In genomic region chr4:80213117-80213815, GRCh38 we compare ENCODE assay signal across 20 cellular contexts. TPM values are rescaled to one million over a fixed set of nuclear protein-coding genes. Genes with fewer than 3 reads are reported as not detected.
DNase-seq lines count a peak whose midpoint lies in the region; ATAC-seq and TF ChIP-seq lines count a peak whose summit lies in the region.
"Had no signal": no experiment of that assay in that cellular context is flagged by ENCODE, and none has a peak within 500 bp of the region (broad histone marks: within the 10 kb centered on the region; RNA-seq: fewer than 3 reads in every experiment).

No MANE protein-coding gene starts in this region.

- peak; percentile 54 for DNase-seq in AG10803 (ENCODE audit: low read depth)
- peak; percentile 87 for DNase-seq in IMR-90
- peak; percentile 46 for DNase-seq in amniotic epithelial cell (ENCODE audit: low read depth)
- DNase-seq in foreskin keratinocyte = peak; percentile 72 to 81
- no peak for DNase-seq in stimulated activated naive CD8-positive, alpha-beta T cell treated with anti-CD3 and anti-CD28 coated beads, Interleukin-15, amount 100 ng/mL, for 72 hours
- DNase-seq in body of pancreas = no peak
- DNase-seq: activated T-cell treated with anti-CD3 and anti-CD28 coated beads, Interleukin-2, amount 50 U/mL, for 48 hours; dermis blood vessel endothelial cell; esophagus squamous epithelium; GF-D8; left ventricle myocardium inferior; NCI-H1417 treated with DMSO at 0.1 percent for 48 hours; NCI-H446 treated with DMSO at 0.1 percent for 48 hours; ovary; small intestine had no signal

- peak overlapping the region; percentile 55 for H2BK20ac ChIP-seq in IMR-90 (ENCODE audit: low read depth, low read length)

- no peaks in the 10 kb centered on the region for H3K4me1 Mint-ChIP-seq in stimulated activated naive CD8-positive, alpha-beta T cell treated with anti-CD3 and anti-CD28 coated beads, Interleukin-15, amount 100 ng/mL, for 72 hours
- H3K4me1 Mint-ChIP-seq: stimulated activated memory B cell treated with anti-CD40 and anti-IgM and Interleukin-4, amounts not matched to agents 10 μg/mL and 1 μg/mL and 100 μg/mL, for 72 hours had no signal

- no peak overlapping the region for H3K56ac ChIP-seq in IMR-90 (ENCODE audit: extremely low read depth, insufficient read depth, low read length)

- H3K36me3 ChIP-seq in IMR-90 (ENCODE audit: control insufficient read depth, insufficient read depth, low read length) = no peaks in the 10 kb centered on the region
- H3K36me3 ChIP-seq in body of pancreas (replicated peaks in 1 of 2; ENCODE audit: insufficient read depth in 1 of 2, low read depth in 2 of 2) = no peaks in the 10 kb centered on the region
- H3K36me3 ChIP-seq: esophagus squamous epithelium, left ventricle myocardium inferior, ovary had no signal

- in situ Hi-C loops in IMR-90 (cut with MboI; ENCODE audit: low sequenced_read_pairs) = loop anchor here (25.0 kb wide), 1 partner anchor 1176 kb away; no protein-coding TSS in a partner anchor

- H3K4me3 Mint-ChIP-seq in stimulated activated naive CD8-positive, alpha-beta T cell treated with anti-CD3 and anti-CD28 coated beads, Interleukin-15, amount 100 ng/mL, for 72 hours = no peak overlapping the region
- H3K4me3 Mint-ChIP-seq: stimulated activated memory B cell treated with anti-CD40 and anti-IgM and Interleukin-4, amounts not matched to agents 10 μg/mL and 1 μg/mL and 100 μg/mL, for 72 hours; type B pancreatic cell had no signal

- TF ChIP-seq CTCF in AG10803 (conservative IDR thresholded peaks at IDR 0.05; ENCODE audit: low read length) (no peak), IMR-90 (conservative IDR thresholded peaks at IDR 0.05; ENCODE audit: low read depth, low read length) (no peak), foreskin keratinocyte (conservative IDR thresholded peaks at IDR 0.05) (no peak), body of pancreas (IDR thresholded peaks at IDR 0.05) (no peak)

- no peaks in the 10 kb centered on the region for H3K9me3 Mint-ChIP-seq in stimulated activated naive CD8-positive, alpha-beta T cell treated with anti-CD3 and anti-CD28 coated beads, Interleukin-15, amount 100 ng/mL, for 72 hours
- H3K9me3 Mint-ChIP-seq: stimulated activated memory B cell treated with anti-CD40 and anti-IgM and Interleukin-4, amounts not matched to agents 10 μg/mL and 1 μg/mL and 100 μg/mL, for 72 hours; type B pancreatic cell had no signal

- BruUV-seq in IMR-90 (replicated peaks; lab: Mats Ljungman, UMichigan) = no TSS peak

- H3K4me3 ChIP-seq in AG10803 (ENCODE audit: low read length) (no peak overlapping the region), IMR-90 (ENCODE audit: insufficient read depth, low read depth, low read length) (no peak overlapping the region), body of pancreas (no peak overlapping the region)
- H3K4me3 ChIP-seq: esophagus squamous epithelium, left ventricle myocardium inferior, ovary had no signal

- H3K27me3 ChIP-seq in IMR-90 (ENCODE audit: control insufficient read depth, insufficient read depth, low read length) (no peaks in the 10 kb centered on the region), foreskin keratinocyte (no peaks in the 10 kb centered on the region), body of pancreas (no peaks in the 10 kb centered on the region)
- H3K27me3 ChIP-seq: ovary had no signal

- CTCF ChIA-PET in IMR-90 (lab: Yijun Ruan, JAX) = interaction anchor here (0.9 to 1.0 kb wide), 2 partner anchors 11 to 123 kb away, joined by 4 to 5 read pairs; partner anchors contain the start of gene CFAP299

- H2AFZ ChIP-seq in IMR-90 (replicated peaks; ENCODE audit: low read length, poor library complexity) = peak overlapping the region; percentile 82

- peak overlapping the region; percentile 64 for H2BK120ac ChIP-seq in IMR-90 (ENCODE audit: low read depth, low read length)

- H3K27ac ChIP-seq in IMR-90 (ENCODE audit: insufficient read depth, low read length) (peak overlapping the region; percentile 41; the same call in 1 of the 2 replicates), foreskin keratinocyte (no peak overlapping the region), body of pancreas (no peak overlapping the region)
- H3K27ac ChIP-seq: esophagus squamous epithelium, left ventricle myocardium inferior, ovary had no signal

- peak overlapping the region; percentile 6; the same call in 1 of the 3 replicates for H2BK15ac ChIP-seq in IMR-90 (ENCODE audit: low read depth, low read length)

- POLR2A ChIA-PET in IMR-90 (lab: Charles Lee; ENCODE audit: unreplicated experiment) = no interaction called here

- peaks cover 7% of the 10 kb centered on the region for H3K4me1 ChIP-seq in IMR-90 (ENCODE audit: control insufficient read depth, insufficient read depth, low read length)
- H3K4me1 ChIP-seq in foreskin keratinocyte = peaks cover 17% of the 10 kb centered on the region
- peaks cover 20% of the 10 kb centered on the region for H3K4me1 ChIP-seq in body of pancreas
- H3K4me1 ChIP-seq: esophagus squamous epithelium, left ventricle myocardium inferior had no signal

- H4K91ac ChIP-seq in IMR-90 (ENCODE audit: insufficient read depth, low read depth, low read length) = no peak overlapping the region; the same call in 1 of the 2 replicates

- H3K23ac ChIP-seq in IMR-90 (ENCODE audit: low read depth, low read length) = no peak overlapping the region; the same call in 1 of the 2 replicates

- no peak overlapping the region for H2AK9ac ChIP-seq in IMR-90 (replicated peaks; ENCODE audit: low read depth, low read length, poor library complexity)

- H3K18ac ChIP-seq in IMR-90 (ENCODE audit: low read depth, low read length) = peak overlapping the region; percentile 78; the same call in 1 of the 2 replicates

- no peak overlapping the region for H4K5ac ChIP-seq in IMR-90 (ENCODE audit: low read depth, low read length)

- peak overlapping the region; percentile 77 for H2BK5ac ChIP-seq in IMR-90 (ENCODE audit: low read depth, low read length, poor library complexity, severe bottlenecking)

- no peak overlapping the region for H3K9ac ChIP-seq in IMR-90 (ENCODE audit: low read depth, low read length)

- H4K8ac ChIP-seq in IMR-90 (ENCODE audit: low read depth in 2 of 2, low read length in 2 of 2) = peak overlapping the region in 1 of 2 experiments; percentile 71; a peak in 2 of 4 replicates

- H3K4ac ChIP-seq in IMR-90 (ENCODE audit: low read depth, low read length) = peak overlapping the region; percentile 26; the same call in 1 of the 2 replicates

- ATAC-seq in IMR-90 (ENCODE audit: low read depth) (peak; percentile 89), foreskin keratinocyte (peak; percentile 87), GM21515 (IDR thresholded peaks at IDR 0.05; ENCODE audit: unreplicated experiment) (no peak), HG03460 (IDR thresholded peaks at IDR 0.05; ENCODE audit: unreplicated experiment) (no peak), body of pancreas (no peak)
- ATAC-seq in stimulated activated naive CD8-positive, alpha-beta T cell treated with anti-CD3 and anti-CD28 coated beads, Interleukin-15, amount 100 ng/mL, for 72 hours = no peak
- ATAC-seq: HCT116; stimulated activated memory B cell treated with anti-CD40 and anti-IgM and Interleukin-4, amounts not matched to agents 10 μg/mL and 1 μg/mL and 100 μg/mL, for 72 hours had no signal

- peaks cover 3% of the 10 kb centered on the region for H3K9me1 ChIP-seq in IMR-90 (ENCODE audit: insufficient read depth, low read length)

- WGBS in IMR-90 (ENCODE audit: extremely low coverage in 2 of 2, insufficient read length in 1 of 2), 2 experiments = 0% methylated on average over 1 of the region's 5 CpGs; no CpG with 5 or more reads in 1 of the 2 experiments
- 67 to 71% methylated on average over 5 of the region's 5 CpGs for WGBS in body of pancreas, 2 donors

- H4K20me1 ChIP-seq in IMR-90 (ENCODE audit: insufficient read depth, low read length) = no peaks in the 10 kb centered on the region

- H3K79me1 ChIP-seq in IMR-90 (ENCODE audit: low read depth in 1 of 2, low read length in 2 of 2) = peaks cover 0 to 5% of the 10 kb centered on the region in 2 experiments; a peak in 2 of 4 replicates

- no peak overlapping the region for H3K27ac Mint-ChIP-seq in stimulated activated naive CD8-positive, alpha-beta T cell treated with anti-CD3 and anti-CD28 coated beads, Interleukin-15, amount 100 ng/mL, for 72 hours
- H3K27ac Mint-ChIP-seq: stimulated activated memory B cell treated with anti-CD40 and anti-IgM and Interleukin-4, amounts not matched to agents 10 μg/mL and 1 μg/mL and 100 μg/mL, for 72 hours; type B pancreatic cell had no signal

- peak overlapping the region; percentile 5; the same call in 1 of the 2 replicates for H2AK5ac ChIP-seq in IMR-90 (ENCODE audit: low read depth, low read length)

- TF ChIP-seq POLR2A in IMR-90 (IDR thresholded peaks at IDR 0.05; ENCODE audit: low read depth, low read length) = no peak
- TF ChIP-seq POLR2A in body of pancreas (IDR thresholded peaks at IDR 0.05) = no peak

- H3K27me3 Mint-ChIP-seq in stimulated activated naive CD8-positive, alpha-beta T cell treated with anti-CD3 and anti-CD28 coated beads, Interleukin-15, amount 100 ng/mL, for 72 hours = peaks cover 15% of the 10 kb centered on the region

- no peaks in the 10 kb centered on the region for H3K9me3 ChIP-seq in IMR-90 (ENCODE audit: control insufficient read depth, insufficient read depth, low read length)
- no peaks in the 10 kb centered on the region for H3K9me3 ChIP-seq in body of pancreas
- H3K9me3 ChIP-seq: esophagus squamous epithelium, left ventricle myocardium inferior, ovary had no signal

- dilution Hi-C loops in IMR-90 (cut with HindIII; ENCODE audit: low sequenced_read_pairs, unreplicated experiment) = no loop called here

- TF ChIP-seq RAD21 in IMR-90 (IDR thresholded peaks at IDR 0.05; ENCODE audit: low read length) = no peak

- intact Hi-C loops in IMR-90 (cut with micrococcal nuclease) (loop anchor here (2.0 to 10.0 kb wide), 2 partner anchors 298 to 1170 kb away; no protein-coding TSS in a partner anchor), body of pancreas (cut with DNase I) (loop anchor here (10.0 kb wide), 1 partner anchor 1248 kb away; no protein-coding TSS in a partner anchor)

- H3K4me2 ChIP-seq in IMR-90 (ENCODE audit: low read depth, low read length) = peak overlapping the region; percentile 43; the same call in 1 of the 2 replicates

- no peak overlapping the region; the same call in 1 of the 2 replicates for H3K14ac ChIP-seq in IMR-90 (replicated peaks; ENCODE audit: low read depth, low read length)

TF ChIP-seq in IMR-90, 13 proteins besides CTCF, POLR2A, EP300 and RAD21 (continues in another document):
- no peak for TF ChIP-seq NFE2L2 (IDR thresholded peaks at IDR 0.05; ENCODE audit: low read depth, low read length)

RNA-seq across cellular contexts. Expression of gene PRDM8, which starts 16.0 kb away (rescaled TPM):
- total RNA-seq in IMR-90 (2012; rRNA removed) (5.0 and 5.7 TPM in 2 replicates), foreskin keratinocyte (6.8 and 7.5 TPM in 2 replicates), body of pancreas (1 to 10 TPM; 2.6 to 5.9 TPM)
- polyA plus RNA-seq in IMR-90 (2012; rRNA removed) (15.8 and 16.8 TPM in 2 replicates), foreskin keratinocyte (3.5 and 4.9 TPM in 2 replicates)
- polyA plus RNA-seq in IMR-90 (2012; cell fraction: cytosol; rRNA removed) = 9.1 and 12.2 TPM in 2 replicates
- polyA plus RNA-seq in IMR-90 (2012; cell fraction: nucleus; rRNA removed; ENCODE audit: low replicate concordance) = 32.9 and 37.2 TPM in 2 replicates

RNA-seq across cellular contexts. Expression of gene FGF5, which starts 53.2 kb away (rescaled TPM):
- total RNA-seq in IMR-90 (2012; rRNA removed) (18.6 and 35.8 TPM in 2 replicates), foreskin keratinocyte (4.2 and 5.8 TPM in 2 replicates), body of pancreas (not detected)
- polyA plus RNA-seq in IMR-90 (2012; rRNA removed) (42.1 and 77.7 TPM in 2 replicates), foreskin keratinocyte (2.7 TPM in 2 replicates)
- 11.3 and 17.6 TPM in 2 replicates for polyA plus RNA-seq in IMR-90 (2012; cell fraction: cytosol; rRNA removed)
- 10.5 and 16.3 TPM in 2 replicates for polyA plus RNA-seq in IMR-90 (2012; cell fraction: nucleus; rRNA removed; ENCODE audit: low replicate concordance)
- total RNA-seq: esophagus squamous epithelium had no signal

Comparison
In these comparisons a context has a peak if more than half of its experiments do, and no peak if none do; other contexts are left out.
1. DNase-seq: peak in AG10803 (single experiment), IMR-90 (single experiment), amniotic epithelial cell (single experiment) and foreskin keratinocyte (2 of 2); none in stimulated activated naive CD8-positive, alpha-beta T cell treated with anti-CD3 and anti-CD28 coated beads, Interleukin-15, amount 100 ng/mL, for 72 hours (0 of 2) and body of pancreas (0 of 4).
2. ATAC-seq: peak in IMR-90 (single experiment) and foreskin keratinocyte (single experiment); none in GM21515 (single experiment), HG03460 (single experiment), stimulated activated naive CD8-positive, alpha-beta T cell treated with anti-CD3 and anti-CD28 coated beads, Interleukin-15, amount 100 ng/mL, for 72 hours (single experiment) and body of pancreas (single experiment).